24 cellular contexts compared by ENCODE assay signal in the genomic region with DNA sequence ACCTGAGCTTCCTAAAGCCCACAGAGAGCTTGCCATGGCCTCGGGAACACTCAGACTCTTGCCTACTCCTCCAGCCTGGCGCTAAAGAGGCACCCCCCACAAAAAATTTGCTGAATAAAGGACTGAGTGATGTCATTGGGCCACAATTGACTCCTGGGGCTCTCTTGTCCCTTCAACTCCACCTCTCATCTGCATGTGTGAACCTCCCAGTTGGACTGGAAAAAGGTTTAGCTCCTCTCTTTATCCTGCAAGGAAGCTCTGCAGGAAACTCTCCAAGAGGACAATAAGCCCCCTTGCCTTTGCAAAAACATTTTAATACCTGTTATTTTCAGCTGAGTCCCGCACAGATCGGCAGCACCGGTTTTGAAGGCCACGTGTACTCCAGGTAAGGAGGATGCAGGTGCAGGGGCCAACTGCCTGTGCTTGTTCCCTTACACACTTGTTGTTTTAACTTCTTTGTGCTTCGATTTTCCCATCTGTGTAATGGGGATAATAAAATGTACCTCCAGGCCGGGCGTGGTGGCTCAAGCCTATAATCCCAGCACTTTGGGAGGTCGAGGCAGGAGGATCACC.
"Had no signal": no experiment of that assay in that cellular context is flagged by ENCODE, and none has a peak within 500 bp of the region (broad histone marks: within the 10 kb centered on the region; RNA-seq: fewer than 3 reads in every experiment).

No MANE protein-coding gene starts in this region.

- H3K4me1 ChIP-seq: adrenal gland, ascending aorta, foreskin keratinocyte, left ventricle myocardium inferior, pancreas, psoas muscle, upper lobe of left lung had no signal

- H3K36me3 ChIP-seq: adrenal gland, ascending aorta, brain microvascular endothelial cell, left ventricle myocardium inferior, neutrophil, pancreas, upper lobe of left lung, WERI-Rb-1 had no signal

- ATAC-seq: activated T-helper 17 cell treated with anti-CD3 and anti-CD28 coated beads, Interleukin-2, amount 50 U/mL, for 72 hours; foreskin keratinocyte; natural killer cell; pancreas; psoas muscle; right cardiac atrium; stimulated activated naive CD8-positive, alpha-beta T cell treated with anti-CD3 and anti-CD28 coated beads, Interleukin-15, Interleukin-2, amounts not matched to agents 100 U/mL and 50 U/mL, for 24 hours; T-cell had no signal

- H3K27ac Mint-ChIP-seq: activated naive CD8-positive, alpha-beta T cell; activated T-helper 17 cell treated with anti-CD3 and anti-CD28 coated beads, Interleukin-2, amount 50 U/mL, for 72 hours; dendritic cell treated with granulocyte-macrophage colony-stimulating factor and Interleukin-4, amounts not matched to agents 40 ng/mL and 50 ng/mL, for 4 days; mesothelial cell of epicardium; natural killer cell; T-cell; T-helper 2 cell treated with Interferon-gamma antibody and Interleukin-4, amounts not matched to agents 5 μg/mL and 100 μg/mL, for 36 hours had no signal

- H3K9me3 ChIP-seq: adrenal gland, ascending aorta, neutrophil, pancreas, psoas muscle, upper lobe of left lung had no signal

- H3K9me3 Mint-ChIP-seq: activated T-helper 17 cell treated with anti-CD3 and anti-CD28 coated beads, Interleukin-2, amount 50 U/mL, for 72 hours; dendritic cell treated with granulocyte-macrophage colony-stimulating factor and Interleukin-4, amounts not matched to agents 40 ng/mL and 50 ng/mL, for 4 days; mesothelial cell of epicardium; natural killer cell; T-helper 2 cell treated with Interferon-gamma antibody and Interleukin-4, amounts not matched to agents 5 μg/mL and 100 μg/mL, for 36 hours had no signal

- H3K27me3 ChIP-seq: ascending aorta, brain microvascular endothelial cell, foreskin keratinocyte, pancreas, upper lobe of left lung had no signal

- H3K4me3 Mint-ChIP-seq: activated naive CD8-positive, alpha-beta T cell; activated T-helper 17 cell treated with anti-CD3 and anti-CD28 coated beads, Interleukin-2, amount 50 U/mL, for 72 hours; dendritic cell treated with granulocyte-macrophage colony-stimulating factor and Interleukin-4, amounts not matched to agents 40 ng/mL and 50 ng/mL, for 4 days; mesothelial cell of epicardium; natural killer cell; T-cell; T-helper 2 cell treated with Interferon-gamma antibody and Interleukin-4, amounts not matched to agents 5 μg/mL and 100 μg/mL, for 36 hours had no signal

- H3K27ac ChIP-seq: adrenal gland, ascending aorta, brain microvascular endothelial cell, foreskin keratinocyte, left ventricle myocardium inferior, neutrophil, pancreas, psoas muscle, upper lobe of left lung, WERI-Rb-1 had no signal

- H3K4me1 Mint-ChIP-seq: activated T-helper 17 cell treated with anti-CD3 and anti-CD28 coated beads, Interleukin-2, amount 50 U/mL, for 72 hours; natural killer cell; T-cell had no signal

- H3K36me3 Mint-ChIP-seq: activated naive CD8-positive, alpha-beta T cell; mesothelial cell of epicardium; natural killer cell; T-cell had no signal

- DNase-seq: activated T-cell treated with anti-CD3 and anti-CD28 coated beads, Interleukin-2, amount 50 U/mL, for 1 hour; adrenal gland; brain microvascular endothelial cell; caudate nucleus; effector CD8-positive, alpha-beta T cell; foreskin keratinocyte; left ventricle myocardium inferior; natural killer cell; pancreas; psoas muscle; right cardiac atrium; stimulated activated CD4-positive, alpha-beta T cell treated with anti-CD3 and anti-CD28 coated beads, Interleukin-12 subunit alpha, Interleukin-12 subunit beta, amount 100 ng/mL, for 4 hours; stimulated activated CD4-positive, alpha-beta T cell treated with anti-CD3 and anti-CD28 coated beads, Interleukin-4, amount 100 ng/mL, for 4 hours; stimulated activated naive CD8-positive, alpha-beta T cell treated with anti-CD3 and anti-CD28 coated beads, Interleukin-15, Interleukin-2, amounts not matched to agents 100 U/mL and 50 U/mL, for 24 hours; T-cell; upper lobe of left lung; WERI-Rb-1 had no signal

- H3K4me3 ChIP-seq: adrenal gland, ascending aorta, left ventricle myocardium inferior, pancreas, psoas muscle, upper lobe of left lung had no signal
